Comparison of ENCODE assay signal across 1 cellular context in genomic region chr22:45227645-45228400, GRCh38.
TF ChIP-seq lines count a peak whose summit lies in the region.

No MANE protein-coding gene starts in this region.

TF ChIP-seq in H1, 55 proteins besides CTCF, POLR2A, EP300 and RAD21 (continued from another document):
- TF ChIP-seq TBP (IDR thresholded peaks at IDR 0.05; ENCODE audit: low read depth, low read length) (no peak), CHD1 (IDR thresholded peaks at IDR 0.05; ENCODE audit: low read depth, low read length) (no peak), RFX5 (IDR thresholded peaks at IDR 0.05; ENCODE audit: borderline replicate concordance, low read depth, low read length) (no peak), CEBPB (IDR thresholded peaks at IDR 0.05; ENCODE audit: low read depth, low read length) (no peak), ZNF274 (IDR thresholded peaks at IDR 0.05; ENCODE audit: borderline replicate concordance, extremely low read depth, low read length) (no peak), JUND (IDR thresholded peaks at IDR 0.05; ENCODE audit: low read length) (no peak), HDAC6 (IDR thresholded peaks at IDR 0.05; ENCODE audit: low read depth, low read length) (no peak), SIN3A (conservative IDR thresholded peaks at IDR 0.05 in 1 of 2, IDR thresholded peaks at IDR 0.05 in 1 of 2; ENCODE audit: low read depth in 1 of 2, low read length in 2 of 2) (no peak), NRF1 (IDR thresholded peaks at IDR 0.05; ENCODE audit: low read depth, low read length) (no peak), TEAD4 (IDR thresholded peaks at IDR 0.05; ENCODE audit: low read depth, low read length) (no peak), POU5F1 (IDR thresholded peaks at IDR 0.05; ENCODE audit: low read depth, low read length) (no peak), USF2 (IDR thresholded peaks at IDR 0.05; ENCODE audit: low read length) (no peak), KDM4A (IDR thresholded peaks at IDR 0.05; ENCODE audit: low read depth, low read length, severe bottlenecking) (no peak), RBBP5 (IDR thresholded peaks at IDR 0.05; ENCODE audit: borderline replicate concordance, low read depth, low read length) (no peak), ATF2 (IDR thresholded peaks at IDR 0.05; ENCODE audit: low read length) (no peak)
